ENCODE assay signal across 19 cellular contexts in the genomic region with DNA sequence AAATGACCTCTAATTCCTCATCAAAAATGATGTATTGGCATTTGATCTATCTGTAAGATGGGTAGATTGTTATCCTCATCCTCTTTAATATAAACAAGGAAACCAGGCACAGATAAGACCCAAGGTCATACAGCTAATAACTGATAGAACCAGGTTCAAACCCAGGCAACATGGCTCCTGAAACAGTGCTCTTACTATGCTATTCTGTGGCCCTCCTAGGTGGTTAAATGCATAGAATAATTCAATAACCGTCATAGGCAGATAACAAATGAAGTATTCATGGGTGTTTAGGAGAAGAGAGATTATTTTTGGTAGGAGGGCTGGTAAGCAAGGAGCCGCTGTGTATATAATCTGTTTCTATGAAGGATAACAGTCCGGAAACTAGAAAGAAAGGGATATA.
"Had no signal": no experiment of that assay in that cellular context is flagged by ENCODE, and none has a peak within 500 bp of the region (broad histone marks: within the 10 kb centered on the region; RNA-seq: fewer than 3 reads in every experiment).

No MANE protein-coding gene starts in this region.

- DNase-seq: colonic mucosa; dermis blood vessel endothelial cell; erythroblast; foreskin keratinocyte; head of caudate nucleus; kidney; left cardiac atrium; left ventricle myocardium superior; mesenchymal stem cell; midbrain; nucleus accumbens; ovary; right cardiac atrium; stimulated activated CD4-positive, alpha-beta T cell treated with anti-CD3 and anti-CD28 coated beads, Interleukin-2, amount 100 ng/mL, for 48 hours; stomach; substantia nigra; transverse colon had no signal

- H3K4me1 Mint-ChIP-seq: neural progenitor cell had no signal

- H3K4me3 Mint-ChIP-seq: natural killer cell treated with Interleukin-12 subunit alpha and Interleukin-12 subunit beta and Interleukin-15 and Interleukin-18, amount 100 ng/mL, for 72 hours; neural progenitor cell had no signal

- ATAC-seq: foreskin keratinocyte; left cardiac atrium; left ventricle myocardium superior; natural killer cell treated with Interleukin-12 subunit alpha and Interleukin-12 subunit beta and Interleukin-15 and Interleukin-18, amount 100 ng/mL, for 72 hours; right cardiac atrium had no signal

- H3K27ac Mint-ChIP-seq: natural killer cell treated with Interleukin-12 subunit alpha and Interleukin-12 subunit beta and Interleukin-15 and Interleukin-18, amount 100 ng/mL, for 72 hours; neural progenitor cell had no signal

- H3K9me3 Mint-ChIP-seq: natural killer cell treated with Interleukin-12 subunit alpha and Interleukin-12 subunit beta and Interleukin-15 and Interleukin-18, amount 100 ng/mL, for 72 hours; neural progenitor cell had no signal

- H3K27me3 Mint-ChIP-seq: natural killer cell treated with Interleukin-12 subunit alpha and Interleukin-12 subunit beta and Interleukin-15 and Interleukin-18, amount 100 ng/mL, for 72 hours had no signal
